15 cellular contexts compared by ENCODE assay signal in the genomic region with DNA sequence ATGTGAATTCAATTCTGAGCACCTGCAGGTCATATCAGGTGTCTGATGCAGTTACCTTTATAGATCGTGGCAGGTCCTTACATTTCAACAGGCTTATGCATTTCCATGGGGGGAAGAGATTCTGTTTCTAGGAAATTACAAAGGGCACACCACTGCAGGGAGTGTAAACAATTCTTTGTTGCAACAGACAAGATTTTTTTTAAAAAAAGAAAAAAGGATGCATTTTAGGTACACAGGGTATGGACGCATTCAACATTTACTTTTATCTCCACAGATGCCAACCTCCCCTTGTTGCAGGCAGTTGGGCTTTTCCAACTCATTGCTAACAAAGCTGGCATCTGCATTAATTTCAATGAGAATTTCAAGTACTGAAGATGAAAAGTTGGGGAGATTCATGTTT. TPM values are rescaled to one million over a fixed set of nuclear protein-coding genes. Genes with fewer than 3 reads are reported as not detected.
DNase-seq lines count a peak whose midpoint lies in the region; ATAC-seq lines count a peak whose summit lies in the region.
"Had no signal": no experiment of that assay in that cellular context is flagged by ENCODE, and none has a peak within 500 bp of the region (broad histone marks: within the 10 kb centered on the region; RNA-seq: fewer than 3 reads in every experiment).

No MANE protein-coding gene starts in this region.

- no peak for ATAC-seq in GM21390 (IDR thresholded peaks at IDR 0.05; ENCODE audit: unreplicated experiment)
- no peak for ATAC-seq in Right ventricle myocardium superior (ENCODE audit: poor library complexity)
- ATAC-seq: T-helper 17 cell had no signal

- peaks cover 5% of the 10 kb centered on the region; the same call in 1 of the 2 replicates for H3K4me1 ChIP-seq in iPS-20b (ENCODE audit: insufficient read depth, low read length)

- DNase-seq in NCI-H146 (lab: John Stamatoyannopoulos, UW) (peak; percentile 45), NCI-H2107 (lab: John Stamatoyannopoulos, UW) (peak; percentile 41), NCI-H526 (lab: John Stamatoyannopoulos, UW) (peak; percentile 26 to 54), NCI-H446 treated with DMSO at 0.1 percent for 48 hours (lab: John Stamatoyannopoulos, UW) (no peak), Right ventricle myocardium superior (no peak)
- DNase-seq: Calu3; CD4-positive, alpha-beta T cell; GDM1; GM23248; NCI-H2227 treated with DMSO at 0.1 percent for 48 hours; SIG-M5; T-helper 17 cell had no signal

- H3K27ac ChIP-seq in iPS-20b (ENCODE audit: low read length): no peak overlapping the region
- H3K27ac ChIP-seq: GM23248 had no signal

- H3K9me3 ChIP-seq in iPS-20b (ENCODE audit: insufficient read depth, low read depth, low read length): no peaks in the 10 kb centered on the region

- H3K27me3 ChIP-seq in iPS-20b (ENCODE audit: insufficient read depth, low read length): no peaks in the 10 kb centered on the region

- H3K9ac ChIP-seq in iPS-20b (ENCODE audit: low read depth, low read length): peak overlapping the region; percentile 49; the same call in 1 of the 2 replicates
- H3K9ac ChIP-seq: GM23248 had no signal

- no peak overlapping the region for H3K4me3 ChIP-seq in iPS-20b (ENCODE audit: low read length)
- H3K4me3 ChIP-seq: GM23248 had no signal

- no peaks in the 10 kb centered on the region for H3K36me3 ChIP-seq in iPS-20b (ENCODE audit: insufficient read depth, low read depth, low read length)

- intact Hi-C loops in Right ventricle myocardium superior (cut with DNase I): no loop called here

RNA-seq across cellular contexts. Expression of gene TEKT2, which starts 13.5 kb away (rescaled TPM):
- total RNA-seq in Right ventricle myocardium superior: not detected
- total RNA-seq: B cell, GM23248 had no signal

RNA-seq across cellular contexts. Expression of gene ADPRS, which starts 18.3 kb away (rescaled TPM):
- 19.1 TPM for total RNA-seq in Right ventricle myocardium superior

RNA-seq across cellular contexts. Expression of gene COL8A2, which starts 54.7 kb away (rescaled TPM):
- total RNA-seq in Right ventricle myocardium superior: 1.4 TPM
- total RNA-seq: Calu3 had no signal

Comparison
In these comparisons a context has a peak if more than half of its experiments do, and no peak if none do; other contexts are left out.
1. DNase-seq: peak in NCI-H146 (single experiment), NCI-H2107 (single experiment) and NCI-H526 (2 of 2); none in NCI-H446 treated with DMSO at 0.1 percent for 48 hours (single experiment) and Right ventricle myocardium superior (single experiment).